Comparison of ENCODE assay signal across 1 cellular context in genomic region chr5:140311011-140311467, GRCh38.
A peak's percentile ranks its signal among the peaks of the same experiment; 100 is the strongest.
TF ChIP-seq lines count a peak whose summit lies in the region.

No MANE protein-coding gene starts in this region.

TF ChIP-seq in endothelial cell of umbilical vein, 7 proteins besides CTCF, POLR2A, EP300 and RAD21 (continued from another document):
- TF ChIP-seq POLR2AphosphoS5 (IDR thresholded peaks at IDR 0.05; ENCODE audit: insufficient read depth, low read depth, low read length) (peak; percentile 20), MYC (IDR thresholded peaks at IDR 0.05; ENCODE audit: low read depth, low read length) (no peak), EZH2 (IDR thresholded peaks at IDR 0.05; ENCODE audit: borderline replicate concordance, low read depth, low read length, severe bottlenecking) (no peak), FOS (IDR thresholded peaks at IDR 0.05; ENCODE audit: borderline replicate concordance, insufficient read depth, low read length) (peak; percentile 93), JUN (IDR thresholded peaks at IDR 0.05; ENCODE audit: borderline replicate concordance, insufficient read depth, insufficient read length, low read depth) (peak; percentile 94), MAX (IDR thresholded peaks at IDR 0.05; ENCODE audit: insufficient read depth, insufficient read length) (no peak)
